In the genomic region with DNA sequence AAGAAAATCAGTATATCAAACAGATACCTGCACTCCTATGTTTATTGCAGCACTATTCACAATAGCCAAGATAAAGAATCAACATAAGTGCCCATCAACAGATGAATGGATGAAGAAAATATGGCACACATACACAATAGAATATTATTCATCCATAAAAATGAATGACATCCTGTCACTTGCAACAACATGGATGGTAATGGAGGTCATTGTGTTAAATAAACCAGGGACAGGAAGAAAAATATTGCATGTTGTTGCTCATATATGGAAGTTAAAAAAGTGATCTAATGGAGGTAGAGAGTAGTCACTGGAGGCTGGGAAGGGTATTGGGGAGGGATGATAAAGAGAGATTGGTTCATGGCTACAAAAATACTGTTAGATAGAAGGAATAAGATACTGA, we compare ENCODE assay signal across 20 cellular contexts.
DNase-seq lines count a peak whose midpoint lies in the region; ATAC-seq and TF ChIP-seq lines count a peak whose summit lies in the region.
"Had no signal": no experiment of that assay in that cellular context is flagged by ENCODE, and none has a peak within 500 bp of the region (broad histone marks: within the 10 kb centered on the region; RNA-seq: fewer than 3 reads in every experiment).

No MANE protein-coding gene starts in this region.

- intact Hi-C loops in activated CD4-positive, alpha-beta T cell treated with anti-CD3 and anti-CD28 coated beads for 36 hours (cut with DNase I, micrococcal nuclease), result no loop called here
- intact Hi-C loops in sciatic nerve (cut with DNase I), result no loop called here

- no peak for DNase-seq in activated CD4-positive, alpha-beta T cell treated with anti-CD3 and anti-CD28 coated beads for 36 hours
- DNase-seq in activated CD4-positive, alpha-beta T cell treated with anti-CD3 and anti-CD28 coated beads, Interleukin-2, amount 50 U/mL, for 4 hours, result no peak
- no peak for DNase-seq in activated naive CD4-positive, alpha-beta T cell treated with anti-CD3 and anti-CD28 coated beads, Interleukin-2, amount 50 U/mL, for 72 hours (ENCODE audit: low spot score in 2 of 2)
- DNase-seq in activated naive CD8-positive, alpha-beta T cell treated with anti-CD3 and anti-CD28 coated beads, Interleukin-2, amount 50 U/mL, for 24 hours, result no peak
- DNase-seq in foreskin keratinocyte (no peak), sciatic nerve (ENCODE audit: low spot score) (no peak)
- DNase-seq: Caco-2; CD4-positive, CD25-positive, alpha-beta regulatory T cell; CD8-positive, alpha-beta T cell; DMS153; DND-41; H9 had no signal

- H3K27ac Mint-ChIP-seq in activated CD4-positive, alpha-beta T cell treated with anti-CD3 and anti-CD28 coated beads for 36 hours, result peak overlapping the region; percentile 2
- H3K27ac Mint-ChIP-seq in activated naive CD4-positive, alpha-beta T cell treated with anti-CD3 and anti-CD28 coated beads, Interleukin-2, amount 50 U/mL, for 24 hours, result peak overlapping the region; percentile 85
- H3K27ac Mint-ChIP-seq in activated naive CD4-positive, alpha-beta T cell treated with anti-CD3 and anti-CD28 coated beads, Interleukin-2, amount 50 U/mL, for 72 hours, result peak overlapping the region in 1 of 2 donors; percentile 32
- H3K27ac Mint-ChIP-seq in activated naive CD8-positive, alpha-beta T cell treated with anti-CD3 and anti-CD28 coated beads, Interleukin-2, amount 50 U/mL, for 24 hours, result peak overlapping the region; percentile 2
- H3K27ac Mint-ChIP-seq: B cell; CD4-positive, CD25-positive, alpha-beta regulatory T cell; CD8-positive, alpha-beta T cell; GM23338; H9 had no signal

- peaks cover 29% of the 10 kb centered on the region for H3K4me1 ChIP-seq in foreskin keratinocyte
- H3K4me1 ChIP-seq: BLaER1, Caco-2 had no signal

- H3K36me3 Mint-ChIP-seq in activated CD4-positive, alpha-beta T cell treated with anti-CD3 and anti-CD28 coated beads for 36 hours (ENCODE audit: low read depth), result peaks cover 3% of the 10 kb centered on the region
- peaks cover 11% of the 10 kb centered on the region for H3K36me3 Mint-ChIP-seq in activated naive CD4-positive, alpha-beta T cell treated with anti-CD3 and anti-CD28 coated beads, Interleukin-2, amount 50 U/mL, for 24 hours
- peaks cover 18 to 30% of the 10 kb centered on the region in 2 donors for H3K36me3 Mint-ChIP-seq in activated naive CD4-positive, alpha-beta T cell treated with anti-CD3 and anti-CD28 coated beads, Interleukin-2, amount 50 U/mL, for 72 hours
- H3K36me3 Mint-ChIP-seq in activated naive CD8-positive, alpha-beta T cell treated with anti-CD3 and anti-CD28 coated beads, Interleukin-2, amount 50 U/mL, for 24 hours (ENCODE audit: low read depth), result peaks cover 3% of the 10 kb centered on the region
- H3K36me3 Mint-ChIP-seq: CD4-positive, CD25-positive, alpha-beta regulatory T cell had no signal

- no peaks in the 10 kb centered on the region for H3K27me3 ChIP-seq in foreskin keratinocyte
- H3K27me3 ChIP-seq: BLaER1 had no signal

- H3K4me3 Mint-ChIP-seq in activated CD4-positive, alpha-beta T cell treated with anti-CD3 and anti-CD28 coated beads for 36 hours, result no peak overlapping the region
- peak overlapping the region; percentile 36 for H3K4me3 Mint-ChIP-seq in activated naive CD4-positive, alpha-beta T cell treated with anti-CD3 and anti-CD28 coated beads, Interleukin-2, amount 50 U/mL, for 24 hours
- no peak overlapping the region for H3K4me3 Mint-ChIP-seq in activated naive CD8-positive, alpha-beta T cell treated with anti-CD3 and anti-CD28 coated beads, Interleukin-2, amount 50 U/mL, for 24 hours
- H3K4me3 Mint-ChIP-seq: B cell; CD4-positive, CD25-positive, alpha-beta regulatory T cell; CD8-positive, alpha-beta T cell; GM23338; H9 had no signal

- H3K27ac ChIP-seq in foreskin keratinocyte, result peak overlapping the region; percentile 92
- H3K27ac ChIP-seq: 22Rv1, BLaER1, C4-2B had no signal

- H3K27me3 Mint-ChIP-seq in activated CD4-positive, alpha-beta T cell treated with anti-CD3 and anti-CD28 coated beads for 36 hours, result no peaks in the 10 kb centered on the region
- no peaks in the 10 kb centered on the region for H3K27me3 Mint-ChIP-seq in activated naive CD4-positive, alpha-beta T cell treated with anti-CD3 and anti-CD28 coated beads, Interleukin-2, amount 50 U/mL, for 24 hours
- H3K27me3 Mint-ChIP-seq in activated naive CD8-positive, alpha-beta T cell treated with anti-CD3 and anti-CD28 coated beads, Interleukin-2, amount 50 U/mL, for 24 hours, result no peaks in the 10 kb centered on the region
- H3K27me3 Mint-ChIP-seq: B cell had no signal

- POLR2A ChIA-PET in activated CD4-positive, alpha-beta T cell treated with anti-CD3 and anti-CD28 coated beads for 36 hours (lab: Charles Lee), result no interaction called here

- TF ChIP-seq CTCF in foreskin keratinocyte (conservative IDR thresholded peaks at IDR 0.05), result no peak

- H3K9me3 Mint-ChIP-seq in activated CD4-positive, alpha-beta T cell treated with anti-CD3 and anti-CD28 coated beads for 36 hours (ENCODE audit: low read depth), result peaks cover 3% of the 10 kb centered on the region
- peaks cover 23% of the 10 kb centered on the region for H3K9me3 Mint-ChIP-seq in activated naive CD4-positive, alpha-beta T cell treated with anti-CD3 and anti-CD28 coated beads, Interleukin-2, amount 50 U/mL, for 24 hours
- H3K9me3 Mint-ChIP-seq in activated naive CD4-positive, alpha-beta T cell treated with anti-CD3 and anti-CD28 coated beads, Interleukin-2, amount 50 U/mL, for 72 hours, result peaks cover 34 to 46% of the 10 kb centered on the region in 2 donors
- H3K9me3 Mint-ChIP-seq in activated naive CD8-positive, alpha-beta T cell treated with anti-CD3 and anti-CD28 coated beads, Interleukin-2, amount 50 U/mL, for 24 hours, result peaks cover 44% of the 10 kb centered on the region
- H3K9me3 Mint-ChIP-seq: GM23338, H9 had no signal

- ATAC-seq in activated CD4-positive, alpha-beta T cell treated with anti-CD3 and anti-CD28 coated beads for 36 hours, result no peak
- ATAC-seq in activated naive CD4-positive, alpha-beta T cell treated with anti-CD3 and anti-CD28 coated beads, Interleukin-2, amount 50 U/mL, for 72 hours, result no peak
- no peak for ATAC-seq in activated naive CD8-positive, alpha-beta T cell treated with anti-CD3 and anti-CD28 coated beads, Interleukin-2, amount 50 U/mL, for 24 hours
- ATAC-seq in foreskin keratinocyte (no peak), sciatic nerve (no peak)
- ATAC-seq: CD8-positive, alpha-beta T cell; GM12878; GM23338; HCT116 had no signal

- peaks cover 19% of the 10 kb centered on the region for H3K4me1 Mint-ChIP-seq in activated CD4-positive, alpha-beta T cell treated with anti-CD3 and anti-CD28 coated beads for 36 hours
- H3K4me1 Mint-ChIP-seq in activated naive CD4-positive, alpha-beta T cell treated with anti-CD3 and anti-CD28 coated beads, Interleukin-2, amount 50 U/mL, for 24 hours, result peaks cover 20% of the 10 kb centered on the region
- peaks cover 25% of the 10 kb centered on the region for H3K4me1 Mint-ChIP-seq in activated naive CD8-positive, alpha-beta T cell treated with anti-CD3 and anti-CD28 coated beads, Interleukin-2, amount 50 U/mL, for 24 hours
- H3K4me1 Mint-ChIP-seq: B cell; CD4-positive, CD25-positive, alpha-beta regulatory T cell had no signal

- CTCF ChIA-PET in activated CD4-positive, alpha-beta T cell treated with anti-CD3 and anti-CD28 coated beads for 36 hours (lab: Charles Lee), result no interaction called here
